In the genomic region with DNA sequence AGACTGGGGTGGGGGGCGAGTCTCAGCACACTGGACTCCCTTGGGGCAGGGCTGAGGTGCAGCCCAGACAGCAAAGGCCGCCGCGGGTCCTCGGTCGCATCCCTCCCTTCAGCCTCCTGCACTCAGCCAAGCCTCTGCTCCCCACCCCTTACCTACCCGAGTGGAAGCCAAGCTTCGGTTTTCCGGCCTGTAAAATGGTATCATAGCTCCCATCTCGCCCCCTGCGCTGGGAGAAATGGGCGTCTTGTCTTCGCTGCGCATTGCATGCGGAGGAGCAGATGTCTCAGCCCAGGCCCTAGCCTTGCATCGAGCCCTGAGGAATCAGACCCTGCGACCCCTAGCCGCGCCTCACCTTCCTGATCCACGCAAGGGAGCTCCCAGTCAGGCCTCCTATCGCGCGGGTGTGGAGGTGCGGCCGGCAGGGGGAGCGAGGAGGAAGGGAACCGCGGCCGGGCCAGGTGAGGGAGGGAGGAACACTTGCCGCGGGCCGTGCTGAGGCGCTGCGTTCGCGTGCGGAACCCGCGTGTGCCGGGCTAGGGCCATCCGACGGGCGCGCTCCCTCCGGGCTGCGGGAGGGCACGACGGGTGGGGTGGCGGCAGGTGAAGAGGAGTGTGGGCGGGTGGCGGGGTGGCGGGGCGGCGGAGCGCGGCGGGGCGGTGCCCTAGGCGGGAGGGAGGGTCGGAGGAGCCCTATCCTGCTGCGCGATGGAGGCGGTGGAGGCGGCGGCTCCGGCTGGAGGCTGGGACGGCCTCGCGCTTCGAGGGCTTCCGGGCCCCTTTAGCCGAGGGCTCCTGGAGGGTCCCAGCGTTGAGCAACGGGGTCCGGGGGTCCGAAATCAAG, we compare ENCODE assay signal across 8 cellular contexts. TPM values are rescaled to one million over a fixed set of nuclear protein-coding genes. Genes with fewer than 3 reads are reported as not detected.
DNase-seq lines count a peak whose midpoint lies in the region; ATAC-seq, FAIRE-seq and TF ChIP-seq lines count a peak whose summit lies in the region.

No MANE protein-coding gene starts in this region.

- H3K27ac Mint-ChIP-seq in chondrocyte (ENCODE audit: unreplicated experiment) = no peak overlapping the region

- DNase-seq in COLO668 (lab: John Stamatoyannopoulos, UW; ENCODE audit: unreplicated experiment) = peak; percentile 76
- peak; percentile 41 to 49 for DNase-seq in activated CD4-positive, alpha-beta T cell treated with anti-CD3 and anti-CD28 coated beads for 24 hours (ENCODE audit: low read depth in 2 of 2)
- DNase-seq in chondrocyte (ENCODE audit: low spot score) = no peak
- peak; percentile 41 for DNase-seq in mucosa of gallbladder (ENCODE audit: low spot score)
- no peak for DNase-seq in thoracic aorta (ENCODE audit: low spot score)
- DNase-seq in H54 (ENCODE audit: insufficient read length, low spot score) = no peak

- no peak for FAIRE-seq in H54 (lab: Jason Lieb, UNC)

- no peaks in the 10 kb centered on the region for H3K36me3 Mint-ChIP-seq in chondrocyte (ENCODE audit: low read depth)

- H3K4me1 ChIP-seq in thoracic aorta (ENCODE audit: control insufficient read depth in 1 of 2, low read depth in 2 of 2) = peaks cover 9 to 27% of the 10 kb centered on the region in 2 donors

- no peak for TF ChIP-seq POLR2A in H54 (IDR thresholded peaks at IDR 0.05; ENCODE audit: low read depth, low read length)

- H3K9me3 ChIP-seq in thoracic aorta = no peaks in the 10 kb centered on the region

- H3K4me3 Mint-ChIP-seq in chondrocyte (ENCODE audit: unreplicated experiment) = no peak overlapping the region

- no peaks in the 10 kb centered on the region for H3K36me3 ChIP-seq in thoracic aorta

- no peak for TF ChIP-seq EP300 in Ishikawa (IDR thresholded peaks at IDR 0.05; ENCODE audit: borderline replicate concordance)

- no peaks in the 10 kb centered on the region for H3K9me3 Mint-ChIP-seq in chondrocyte (ENCODE audit: low read depth)

- peaks cover 11% of the 10 kb centered on the region for H3K27me3 ChIP-seq in thoracic aorta (replicated peaks; ENCODE audit: insufficient read depth)

- TF ChIP-seq CTCF in chondrocyte (IDR thresholded peaks at IDR 0.05) = peak; percentile 73
- peak; percentile 47 for TF ChIP-seq CTCF in thoracic aorta (IDR thresholded peaks at IDR 0.05)

- peak; percentile 67; the same call in 1 of the 2 replicates for TF ChIP-seq RAD21 in Ishikawa (IDR thresholded peaks at IDR 0.05; ENCODE audit: low read depth)

- no peak for ATAC-seq in thoracic aorta (ENCODE audit: insufficient number of reproducible peaks, low FRiP score, low read depth)
- ATAC-seq in GM19324 (IDR thresholded peaks at IDR 0.05; ENCODE audit: low FRiP score, unreplicated experiment) = no peak

- peaks cover 34% of the 10 kb centered on the region for H3K27me3 Mint-ChIP-seq in chondrocyte (ENCODE audit: low read depth)

- H3K4me1 Mint-ChIP-seq in chondrocyte (ENCODE audit: low read depth) = peaks cover 21% of the 10 kb centered on the region

- H3K4me3 ChIP-seq in thoracic aorta = peak overlapping the region; percentile 58

- H3K27ac ChIP-seq in thoracic aorta = no peak overlapping the region

TF ChIP-seq in Ishikawa, 13 proteins besides CTCF, POLR2A, EP300 and RAD21:
- TF ChIP-seq, protein P1, sequence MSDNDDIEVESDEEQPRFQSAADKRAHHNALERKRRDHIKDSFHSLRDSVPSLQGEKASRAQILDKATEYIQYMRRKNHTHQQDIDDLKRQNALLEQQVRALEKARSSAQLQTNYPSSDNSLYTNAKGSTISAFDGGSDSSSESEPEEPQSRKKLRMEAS (IDR thresholded peaks at IDR 0.05) = peak; percentile 48
- no peak for TF ChIP-seq CREB1 (IDR thresholded peaks at IDR 0.05; ENCODE audit: low read depth)
- TF ChIP-seq TEAD4 (IDR thresholded peaks at IDR 0.05) = no peak
- TF ChIP-seq NFIC (IDR thresholded peaks at IDR 0.05) = no peak
- TF ChIP-seq REST (IDR thresholded peaks at IDR 0.05; ENCODE audit: low read depth) = no peak
TF ChIP-seq in Ishikawa: peak in this region for 1.

RNA-seq across cellular contexts. Expression of gene TBX1, which starts 4.1 kb away (rescaled TPM):
- total RNA-seq in chondrocyte (0.28 to 20.8 TPM in 2 of 3 replicates, not detected in the other), mucosa of gallbladder (3.9 TPM), thoracic aorta (1 to 10 TPM; 2.7 to 8.0 TPM)

RNA-seq across cellular contexts. Expression of gene GP1BB, which starts 33.2 kb away (rescaled TPM):
- 36.4 to 63.4 TPM (median 56.0 TPM) in 3 replicates for total RNA-seq in chondrocyte
- total RNA-seq in mucosa of gallbladder = 5.4 TPM
- total RNA-seq in thoracic aorta = 10 to 100 TPM; 13.1 to 30.3 TPM

RNA-seq across cellular contexts. Expression of gene SEPTIN5, which starts 42.2 kb away (rescaled TPM):
- 113 to 214 TPM (median 197 TPM) in 3 replicates for total RNA-seq in chondrocyte
- total RNA-seq in mucosa of gallbladder = 20.5 TPM
- 100 to 1,000 TPM in 1 of 2 donors, 10 to 100 TPM in 1; 47.7 to 147 TPM for total RNA-seq in thoracic aorta

Comparison
In these comparisons a context has a peak if more than half of its experiments do, and no peak if none do; other contexts are left out.
1. DNase-seq: peak in COLO668 (single experiment), activated CD4-positive, alpha-beta T cell treated with anti-CD3 and anti-CD28 coated beads for 24 hours (2 of 2) and mucosa of gallbladder (single experiment); none in chondrocyte (single experiment), thoracic aorta (single experiment) and H54 (single experiment).